ENCODE assay signal across 1 cellular context in genomic region chr19:10151521-10151920, GRCh38.
TF ChIP-seq lines count a peak whose summit lies in the region.

No MANE protein-coding gene starts in this region.

TF ChIP-seq in GM12878, 131 proteins besides CTCF, POLR2A, EP300 and RAD21:
- no peak for TF ChIP-seq ZNF217 (IDR thresholded peaks at IDR 0.05)
- no peak for TF ChIP-seq JUND (IDR thresholded peaks at IDR 0.05; ENCODE audit: low read depth, low read length)
- TF ChIP-seq MTA3 (IDR thresholded peaks at IDR 0.05; ENCODE audit: borderline replicate concordance, low read length), result no peak
- no peak for TF ChIP-seq POLR2AphosphoS2 (IDR thresholded peaks at IDR 0.05; ENCODE audit: low read depth, low read length)
- TF ChIP-seq E2F4 (IDR thresholded peaks at IDR 0.05; ENCODE audit: low read depth, low read length), result no peak
- TF ChIP-seq PBX3 (IDR thresholded peaks at IDR 0.05; ENCODE audit: insufficient replicate concordance, low read depth, low read length), result no peak
- no peak for TF ChIP-seq NR2F1 (conservative IDR thresholded peaks at IDR 0.05)
- no peak for TF ChIP-seq HSF1 (IDR thresholded peaks at IDR 0.05; ENCODE audit: low read depth, low read length)
